ENCODE assay signal across 23 cellular contexts in the genomic region with DNA sequence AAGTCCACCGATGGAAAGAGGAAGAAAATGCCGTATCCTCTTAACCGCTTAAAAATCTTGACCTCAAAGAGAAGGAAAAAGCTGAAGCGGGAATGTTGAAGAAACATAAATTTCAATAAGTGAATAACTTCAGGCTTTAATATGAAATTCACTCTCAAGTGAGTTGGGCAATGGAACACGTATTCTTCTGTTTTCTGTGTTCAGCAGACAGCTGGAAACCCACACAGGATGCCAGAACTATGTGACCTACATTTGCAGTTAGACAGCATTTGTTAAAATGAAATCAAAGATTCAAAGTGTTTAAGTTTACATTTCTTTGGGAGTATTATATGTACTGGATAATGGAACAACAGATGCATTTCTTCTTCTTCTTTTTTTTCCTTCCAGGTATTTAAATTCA.
DNase-seq lines count a peak whose midpoint lies in the region; ATAC-seq, FAIRE-seq and TF ChIP-seq lines count a peak whose summit lies in the region.
"Had no signal": no experiment of that assay in that cellular context is flagged by ENCODE, and none has a peak within 500 bp of the region (broad histone marks: within the 10 kb centered on the region; RNA-seq: fewer than 3 reads in every experiment).

No MANE protein-coding gene starts in this region.

- H3T11ph ChIP-seq in H9 (ENCODE audit: low read length), result no peak overlapping the region

- no peaks in the 10 kb centered on the region for H3K27me3 ChIP-seq in spleen (replicated peaks in 1 of 7)
- no peaks in the 10 kb centered on the region for H3K27me3 ChIP-seq in H9 (ENCODE audit: insufficient read depth, low read length)
- H3K27me3 ChIP-seq: BE2C, tibial nerve had no signal

- no peak overlapping the region for H2BK15ac ChIP-seq in H9 (ENCODE audit: low read depth, low read length)

- no peak overlapping the region for H3K14ac ChIP-seq in H9 (ENCODE audit: insufficient read depth, low read length)

- no peak overlapping the region for H3K27ac ChIP-seq in spleen
- no peak overlapping the region for H3K27ac ChIP-seq in H9 (ENCODE audit: insufficient read length, low read depth, low read length)
- H3K27ac ChIP-seq: tibial nerve had no signal

- H3K79me1 ChIP-seq in H9 (ENCODE audit: insufficient read depth, low read depth, low read length, poor library complexity, severe bottlenecking), result no peaks in the 10 kb centered on the region

- no peak overlapping the region for H4K5ac ChIP-seq in H9 (ENCODE audit: insufficient read length, low read depth, low read length)

- H3K4me3 Mint-ChIP-seq in H9, result no peak overlapping the region
- H3K4me3 Mint-ChIP-seq: central memory CD8-positive, alpha-beta T cell; GM23338; T-cell had no signal

- peak; percentile 30 to 38 for DNase-seq in cardiac fibroblast (ENCODE audit: low read depth in 2 of 2)
- DNase-seq in Right ventricle myocardium superior, result no peak
- DNase-seq in myocyte (ENCODE audit: low read depth), result peak; percentile 40
- no peak for DNase-seq in spleen
- no peak for DNase-seq in activated CD4-positive, alpha-beta T cell treated with anti-CD3 and anti-CD28 coated beads, Interleukin-2, amount 50 U/mL, for 1 hour
- no peak for DNase-seq in HTR-8/SVneo (ENCODE audit: insufficient read length, low spot score)
- DNase-seq in H9, result no peak
- DNase-seq: activated CD4-positive, alpha-beta T cell treated with anti-CD3 and anti-CD28 coated beads, Interleukin-2, amount 50 U/mL, for 4 hours; activated gamma-delta T cell treated with Interleukin-2 at 50 U/mL for 16 hours; activated T-cell treated with anti-CD3 and anti-CD28 coated beads for 4 hours; BE2C; Caco-2; effector CD8-positive, alpha-beta T cell; Kasumi-1; mesendoderm; NCI-H1105; NCI-H510A; stimulated activated CD4-positive, alpha-beta T cell treated with anti-CD3 and anti-CD28 coated beads, Interleukin-15, amount 100 ng/mL, for 24 hours; T-cell had no signal

- no peak for TF ChIP-seq CTCF in cardiac fibroblast (IDR thresholded peaks at IDR 0.05; ENCODE audit: low read depth, low read length)
- no peak for TF ChIP-seq CTCF in spleen (IDR thresholded peaks at IDR 0.05 in 8 of 11, conservative IDR thresholded peaks at IDR 0.05 in 3 of 11)
- TF ChIP-seq CTCF in H9 (conservative IDR thresholded peaks at IDR 0.05), result no peak

- H2AFZ ChIP-seq in H9 (ENCODE audit: low read length), result no peak overlapping the region

- H2AK5ac ChIP-seq in H9 (ENCODE audit: insufficient read length, low read length), result no peak overlapping the region

- no peaks in the 10 kb centered on the region for H3K23me2 ChIP-seq in H9 (ENCODE audit: insufficient read length, low read depth, low read length, poor library complexity, severe bottlenecking)

- H4K91ac ChIP-seq in H9 (ENCODE audit: insufficient read length, low read depth, low read length), result no peak overlapping the region

- H3K23ac ChIP-seq in H9 (ENCODE audit: insufficient read length, low read depth, low read length), result no peak overlapping the region

- peaks cover 2% of the 10 kb centered on the region; the same call in 1 of the 2 replicates for H3K27me3 Mint-ChIP-seq in H9 (ENCODE audit: low read depth)

- H3K9me3 ChIP-seq in spleen (no peaks in the 10 kb centered on the region), H9 (ENCODE audit: control insufficient read depth, low read depth, low read length) (no peaks in the 10 kb centered on the region)
- H3K9me3 ChIP-seq: Caco-2, tibial nerve had no signal

- H3K27ac Mint-ChIP-seq in H9, result no peak overlapping the region
- H3K27ac Mint-ChIP-seq: GM23338, T-cell had no signal

- no peak overlapping the region for H3K18ac ChIP-seq in H9 (ENCODE audit: insufficient read length, low read depth, low read length)

- 67 to 81% (median 70%) methylated on average over 5 of the region's 5 CpGs for WGBS in spleen, 5 donors
- WGBS in H9 (ENCODE audit: extremely low coverage, insufficient read length, low lambda C conversion rate), result no CpG with 5 or more reads among the region's 5 CpGs

- H2BK12ac ChIP-seq in H9 (ENCODE audit: insufficient read length, low read depth, low read length), result no peak overlapping the region

- H4K20me1 ChIP-seq in H9 (ENCODE audit: control insufficient read depth, insufficient read depth, insufficient read length), result no peaks in the 10 kb centered on the region

- H3K4me3 ChIP-seq in cardiac fibroblast (replicated peaks in 1 of 2; ENCODE audit: low read depth in 2 of 2, low read length in 2 of 2) (no peak overlapping the region), spleen (no peak overlapping the region)
- H3K4me3 ChIP-seq: GM23338, tibial nerve had no signal

- no peaks in the 10 kb centered on the region for H3K36me3 ChIP-seq in spleen
- H3K36me3 ChIP-seq: BE2C, tibial nerve had no signal

- no peaks in the 10 kb centered on the region for H3K79me2 ChIP-seq in H9 (ENCODE audit: insufficient read depth, low read length)

- no peak overlapping the region for H3K4me2 ChIP-seq in H9 (ENCODE audit: insufficient read depth, insufficient read length, low read length)
- H3K4me2 ChIP-seq: GM23338 had no signal

- H2BK20ac ChIP-seq in H9 (ENCODE audit: low read depth, low read length, poor library complexity, severe bottlenecking), result no peak overlapping the region

- H3K9ac ChIP-seq in H9 (ENCODE audit: extremely low read depth, insufficient read length, low read length), result no peak overlapping the region

- peaks cover 4 to 6% of the 10 kb centered on the region in 2 experiments; a peak in 2 of 4 replicates for H3K4me1 Mint-ChIP-seq in H9
- H3K4me1 Mint-ChIP-seq: central memory CD8-positive, alpha-beta T cell; T-cell had no signal

- no peak overlapping the region for H3K56ac ChIP-seq in H9 (ENCODE audit: insufficient read length, low read depth, low read length)

- intact Hi-C loops in Right ventricle myocardium superior (cut with DNase I) (no loop called here), spleen (cut with DNase I; ENCODE audit: low total_unique reads) (no loop called here)

- no peak for FAIRE-seq in HTR-8/SVneo (lab: Jason Lieb, UNC)
- FAIRE-seq: keratinocyte had no signal

- TF ChIP-seq POLR2A in spleen (IDR thresholded peaks at IDR 0.05), result no peak

- no peak overlapping the region for H4K8ac ChIP-seq in H9 (replicated peaks; ENCODE audit: insufficient read length, low read depth, low read length)

- peak; percentile 83 for ATAC-seq in Right ventricle myocardium superior (ENCODE audit: poor library complexity)
- ATAC-seq: GM23338, T-cell had no signal

- H3K4me1 ChIP-seq in spleen, result peaks cover 0 to 7% (median 0%) of the 10 kb centered on the region in 6 donors
- H3K4me1 ChIP-seq in H9 (ENCODE audit: insufficient read depth, low read length), result peaks cover 4% of the 10 kb centered on the region; the same call in 1 of the 2 replicates
- H3K4me1 ChIP-seq: BE2C had no signal

- H3K9me3 Mint-ChIP-seq in H9, result no peaks in the 10 kb centered on the region; a peak in 2 of 5 replicates
- H3K9me3 Mint-ChIP-seq: central memory CD8-positive, alpha-beta T cell; GM23338; T-cell had no signal

- H2BK5ac ChIP-seq in H9 (ENCODE audit: insufficient read length, low read length), result no peak overlapping the region

- peaks cover 0 to 2% (median 0%) of the 10 kb centered on the region in 3 experiments; a peak in 1 of 7 replicates for H3K36me3 Mint-ChIP-seq in H9 (ENCODE audit: insufficient read depth in 1 of 3, low read depth in 3 of 3)
- H3K36me3 Mint-ChIP-seq: T-cell had no signal

- H3K4ac ChIP-seq in H9 (ENCODE audit: low read depth, low read length), result no peak overlapping the region

- H2BK120ac ChIP-seq in H9 (ENCODE audit: low read depth, low read length, poor library complexity, severe bottlenecking), result no peak overlapping the region

Comparison
In these comparisons a context has a peak if more than half of its experiments do, and no peak if none do; other contexts are left out.
1. DNase-seq: peak in cardiac fibroblast (2 of 2) and myocyte (single experiment); none in Right ventricle myocardium superior (single experiment), spleen (single experiment), activated CD4-positive, alpha-beta T cell treated with anti-CD3 and anti-CD28 coated beads, Interleukin-2, amount 50 U/mL, for 1 hour (single experiment), HTR-8/SVneo (single experiment) and H9 (single experiment).